Comparison of ENCODE assay signal across 28 cellular contexts in the genomic region with DNA sequence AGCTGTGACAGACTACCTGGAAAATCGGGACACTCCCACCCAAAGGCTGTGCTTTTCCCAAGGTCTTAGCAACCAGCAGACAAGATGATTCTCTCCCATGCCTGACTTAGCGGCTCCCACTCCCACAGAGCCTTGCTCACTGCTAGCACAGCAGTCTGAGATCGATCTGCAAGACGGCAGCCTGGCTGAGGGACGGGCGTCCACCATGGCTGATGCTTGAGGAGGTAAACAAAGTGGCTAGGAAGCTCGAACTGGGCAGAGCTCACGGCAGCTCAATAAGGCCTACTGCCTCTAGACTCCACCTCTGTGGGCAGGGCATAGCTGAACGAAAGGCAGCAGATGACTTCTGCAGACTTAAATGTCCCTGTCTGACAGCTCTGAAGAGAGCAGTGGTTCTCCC.
DNase-seq lines count a peak whose midpoint lies in the region; ATAC-seq and TF ChIP-seq lines count a peak whose summit lies in the region.
"Had no signal": no experiment of that assay in that cellular context is flagged by ENCODE, and none has a peak within 500 bp of the region (broad histone marks: within the 10 kb centered on the region; RNA-seq: fewer than 3 reads in every experiment).

No MANE protein-coding gene starts in this region.

- H2BK15ac ChIP-seq in neuronal stem cell (ENCODE audit: low read length) = no peak overlapping the region

- H2AK5ac ChIP-seq in neuronal stem cell (ENCODE audit: low read depth, low read length) = peak overlapping the region; percentile 70

- no peak overlapping the region for H3K9ac ChIP-seq in neuronal stem cell (ENCODE audit: low read depth, low read length, poor library complexity)
- H3K9ac ChIP-seq: BLaER1; BLaER1 treated with 17β-estradiol and CSF1 and Interleukin-3, amounts not matched to agents 10 nM and 100 nM had no signal

- no peak overlapping the region for H3K4me2 ChIP-seq in neuronal stem cell (ENCODE audit: insufficient read depth, low read length, poor library complexity, severe bottlenecking)
- H3K4me2 ChIP-seq: A549; BLaER1; BLaER1 treated with 17β-estradiol and CSF1 and Interleukin-3, amounts not matched to agents 10 nM and 100 nM had no signal

- no peak overlapping the region for H3K27ac ChIP-seq in neuronal stem cell (replicated peaks; ENCODE audit: low read length)
- H3K27ac ChIP-seq: 22Rv1; A549; BLaER1; BLaER1 treated with 17β-estradiol and CSF1 and Interleukin-3, amounts not matched to agents 10 nM and 100 nM; C4-2B had no signal

- no peak for TF ChIP-seq POLR2A in GM18505 (IDR thresholded peaks at IDR 0.05; ENCODE audit: borderline replicate concordance, extremely low read depth, insufficient read depth, insufficient read length)

- peak overlapping the region; percentile 83 for H3K18ac ChIP-seq in neuronal stem cell (ENCODE audit: low read length)

- H4K91ac ChIP-seq in neuronal stem cell (ENCODE audit: low read depth, low read length, poor library complexity) = no peak overlapping the region

- H3K4me3 ChIP-seq in neuronal stem cell (ENCODE audit: low read length in 2 of 2) = no peak overlapping the region
- H3K4me3 ChIP-seq: A549; BLaER1; BLaER1 treated with 17β-estradiol and CSF1 and Interleukin-3, amounts not matched to agents 10 nM and 100 nM had no signal

- H2BK5ac ChIP-seq in neuronal stem cell (ENCODE audit: low read length) = no peak overlapping the region

- no peak for ATAC-seq in GM18505 (IDR thresholded peaks at IDR 0.05; ENCODE audit: unreplicated experiment)
- ATAC-seq: A549; CD8-positive, alpha-beta T cell had no signal

- H3K14ac ChIP-seq in neuronal stem cell (ENCODE audit: low read length) = no peak overlapping the region

- DNase-seq in neuronal stem cell (ENCODE audit: low spot score) (no peak), posterior vena cava (ENCODE audit: low spot score) (peak; percentile 71), DMS153 (lab: John Stamatoyannopoulos, UW) (no peak)
- DNase-seq: 8988T; ACHN; AML-193; BE2C; C1 segment of cervical spinal cord; Caco-2; Calu3; CD4-positive, alpha-beta memory T cell; CD4-positive, alpha-beta T cell; CD4-positive, CD25-positive, alpha-beta regulatory T cell; CD8-positive, alpha-beta memory T cell; CD8-positive, alpha-beta T cell; COR-L47; DMS 273 treated with DMSO at 0.1 percent for 48 hours; DMS53; DMS79; DMS79 treated with DMSO at 0.1 percent for 48 hours; DND-41; EL had no signal

- H3K36me3 ChIP-seq in neuronal stem cell (replicated peaks in 1 of 2; ENCODE audit: control insufficient read depth in 2 of 2, insufficient read depth in 2 of 2, low read length in 2 of 2) = no peaks in the 10 kb centered on the region
- H3K36me3 ChIP-seq: BE2C; BLaER1; BLaER1 treated with 17β-estradiol and CSF1 and Interleukin-3, amounts not matched to agents 10 nM and 100 nM had no signal

- intact Hi-C loops in posterior vena cava (cut with DNase I) = no loop called here

- no peaks in the 10 kb centered on the region for H3K79me1 ChIP-seq in neuronal stem cell (ENCODE audit: low read depth, low read length)

- no peaks in the 10 kb centered on the region for H3K9me3 ChIP-seq in neuronal stem cell (replicated peaks in 1 of 2; ENCODE audit: control insufficient read depth in 2 of 2, insufficient read depth in 1 of 2, low read depth in 1 of 2, low read length in 2 of 2)
- H3K9me3 ChIP-seq: A549, BE2C, BLaER1, Caco-2 had no signal

- H3K23ac ChIP-seq in neuronal stem cell (ENCODE audit: low read depth, low read length, poor library complexity) = no peak overlapping the region

- no peaks in the 10 kb centered on the region for H3K4me1 ChIP-seq in neuronal stem cell (ENCODE audit: control insufficient read depth in 2 of 2, insufficient read depth in 1 of 2, low read depth in 1 of 2, low read length in 2 of 2)
- H3K4me1 ChIP-seq: A549; BE2C; BLaER1; BLaER1 treated with 17β-estradiol and CSF1 and Interleukin-3, amounts not matched to agents 10 nM and 100 nM; Caco-2 had no signal

- no peak overlapping the region for H4K8ac ChIP-seq in neuronal stem cell (ENCODE audit: low read depth, low read length)

- H2AFZ ChIP-seq in neuronal stem cell (ENCODE audit: low read length) = peak overlapping the region; percentile 40

- no peak overlapping the region for H2BK12ac ChIP-seq in neuronal stem cell (ENCODE audit: low read length)

- H2BK120ac ChIP-seq in neuronal stem cell (ENCODE audit: low read depth, low read length) = no peak overlapping the region

- no peaks in the 10 kb centered on the region for H3K27me3 ChIP-seq in neuronal stem cell (ENCODE audit: control insufficient read depth in 3 of 3, insufficient read depth in 3 of 3, low read depth in 1 of 3, low read length in 3 of 3)
- H3K27me3 ChIP-seq: BE2C; BLaER1; BLaER1 treated with 17β-estradiol and CSF1 and Interleukin-3, amounts not matched to agents 10 nM and 100 nM had no signal

- no CpG with 5 or more reads among the region's 9 CpGs for WGBS in neuronal stem cell (ENCODE audit: extremely low coverage in 2 of 2, insufficient read length in 2 of 2, insufficient replicate concordance in 1 of 2), 2 donors

- no peak overlapping the region for H3K4ac ChIP-seq in neuronal stem cell (ENCODE audit: low read length)
